ENCODE assay signal across 8 cellular contexts in the genomic region with DNA sequence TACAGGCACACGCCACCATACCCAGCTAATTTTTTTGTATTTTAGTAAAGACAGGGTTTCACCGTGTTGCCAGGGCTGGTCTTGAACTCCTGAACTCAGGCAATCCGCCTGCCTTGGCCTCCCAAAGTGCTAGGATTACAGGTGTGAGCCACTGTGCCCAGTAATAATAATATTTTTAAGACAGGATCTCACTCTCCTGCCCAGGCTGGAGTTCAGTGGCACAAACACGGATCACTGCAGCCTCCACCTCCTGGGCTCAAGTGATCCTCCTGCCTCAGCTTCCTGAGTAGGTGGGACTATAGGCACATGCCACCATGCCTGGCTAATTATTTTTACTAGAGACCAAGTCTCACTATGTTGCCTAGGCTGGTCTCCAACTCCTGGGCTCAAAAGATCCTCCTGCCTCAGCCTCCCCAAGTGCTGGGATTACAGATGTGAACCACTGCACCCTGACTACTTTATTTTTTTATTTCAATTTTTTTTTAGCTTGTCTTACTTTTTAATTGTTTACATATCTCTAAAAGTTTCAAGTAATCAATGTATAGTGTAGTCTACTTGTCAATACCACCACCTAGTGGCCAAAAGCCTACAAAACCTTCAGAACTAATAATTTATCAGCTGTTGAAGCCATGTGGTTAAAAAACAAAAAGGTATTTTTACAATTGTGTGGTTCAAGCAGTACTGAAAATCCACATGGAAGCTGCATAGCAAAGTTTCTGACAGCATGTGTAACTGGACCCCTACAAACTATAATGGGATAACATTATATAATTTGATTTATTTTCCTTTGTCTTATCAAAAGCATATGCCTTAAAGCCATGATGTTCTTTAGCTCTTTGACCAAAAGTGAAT. TPM values are rescaled to one million over a fixed set of nuclear protein-coding genes. Genes with fewer than 3 reads are reported as not detected.
DNase-seq lines count a peak whose midpoint lies in the region; ATAC-seq and TF ChIP-seq lines count a peak whose summit lies in the region.

No MANE protein-coding gene starts in this region.

- no peaks in the 10 kb centered on the region for H3K9me3 Mint-ChIP-seq in type B pancreatic cell

- DNase-seq in AG09319 (ENCODE audit: extremely low read depth, low read depth) (peak; percentile 44), GM10266 (ENCODE audit: extremely low spot score) (peak; percentile 24), Karpas-422 (peak; percentile 86), RPMI8226 (peak; percentile 81), cardiac fibroblast (ENCODE audit: low read depth in 2 of 2) (peak; percentile 81 to 85), left lung (no peak), type B pancreatic cell (ENCODE audit: extremely low spot score, unreplicated experiment) (no peak)

- H3K27ac ChIP-seq in Karpas-422 (ENCODE audit: low read length) (no peak overlapping the region), left lung (no peak overlapping the region)

- H3K4me1 Mint-ChIP-seq in type B pancreatic cell (ENCODE audit: unreplicated experiment): peaks cover 6% of the 10 kb centered on the region

- no peaks in the 10 kb centered on the region for H4K20me1 ChIP-seq in Karpas-422 (ENCODE audit: insufficient read depth, low read depth, low read length)

- H3K27me3 ChIP-seq in Karpas-422 (ENCODE audit: low read length): no peaks in the 10 kb centered on the region
- no peaks in the 10 kb centered on the region for H3K27me3 ChIP-seq in left lung

- no peak overlapping the region for H2AFZ ChIP-seq in Karpas-422 (ENCODE audit: low read length)

- H3K36me3 ChIP-seq in Karpas-422 (ENCODE audit: insufficient read depth, low read length) (peaks cover 38% of the 10 kb centered on the region; the same call in 1 of the 2 replicates), left lung (peaks cover 0 to 27% of the 10 kb centered on the region in 2 donors)

- H3K9me2 ChIP-seq in Karpas-422 (replicated peaks; ENCODE audit: insufficient read depth, low read length): no peaks in the 10 kb centered on the region

- ATAC-seq in left lung (peak; percentile 70), GM19328 (IDR thresholded peaks at IDR 0.05; ENCODE audit: unreplicated experiment) (no peak)

- H3K4me1 ChIP-seq in Karpas-422 (ENCODE audit: low read length) (peaks cover 12% of the 10 kb centered on the region), left lung (peaks cover 21 to 40% of the 10 kb centered on the region in 2 donors)

- no peak overlapping the region for H3K4me2 ChIP-seq in Karpas-422 (ENCODE audit: low read depth, low read length, poor library complexity, severe bottlenecking)

- intact Hi-C loops in left lung (cut with DNase I): loop anchor here in 1 of 2 donors (10.0 kb wide), 2 partner anchors 149 to 339 kb away; a partner anchor contains a TSS

- H3K36me3 Mint-ChIP-seq in type B pancreatic cell: peaks cover 13% of the 10 kb centered on the region

- no peak overlapping the region for H3K4me3 Mint-ChIP-seq in type B pancreatic cell

- peaks cover 61% of the 10 kb centered on the region for H3K79me2 ChIP-seq in Karpas-422 (ENCODE audit: low read length)

- no peak overlapping the region for H3K27ac Mint-ChIP-seq in type B pancreatic cell

- H3K9ac ChIP-seq in Karpas-422 (ENCODE audit: low read length): no peak overlapping the region

- TF ChIP-seq CTCF in AG09319 (IDR thresholded peaks at IDR 0.05; ENCODE audit: low read depth, low read length) (peak; percentile 56), GM10266 (IDR thresholded peaks at IDR 0.05; ENCODE audit: control insufficient read depth, insufficient read depth, low read depth, missing control alignments) (peak; percentile 55), cardiac fibroblast (IDR thresholded peaks at IDR 0.05; ENCODE audit: low read depth, low read length) (peak; percentile 64), left lung (IDR thresholded peaks at IDR 0.05) (peak; percentile 60 to 71), type B pancreatic cell (conservative IDR thresholded peaks at IDR 0.05) (peak; percentile 91)

- no peak overlapping the region for H3K4me3 ChIP-seq in Karpas-422 (ENCODE audit: low read length)
- no peak overlapping the region for H3K4me3 ChIP-seq in cardiac fibroblast (replicated peaks in 1 of 2; ENCODE audit: low read depth in 2 of 2, low read length in 2 of 2)
- no peak overlapping the region for H3K4me3 ChIP-seq in left lung

- no peaks in the 10 kb centered on the region for H3K27me3 Mint-ChIP-seq in type B pancreatic cell

- H3K9me3 ChIP-seq in Karpas-422 (ENCODE audit: low read length): no peaks in the 10 kb centered on the region
- H3K9me3 ChIP-seq in left lung: no peaks in the 10 kb centered on the region

RNA-seq across cellular contexts. Expression of a gene that starts 10.4 kb away (rescaled TPM):
- total RNA-seq in Karpas-422 (2014; rRNA removed; shearing (Covaris generic); ENCODE audit: low replicate concordance): 27.3 and 33.3 TPM in 2 replicates
- total RNA-seq in left lung (10 to 100 TPM; 14.9 to 17.4 TPM), type B pancreatic cell (ENCODE audit: low replicate concordance) (20.7 and 27.5 TPM in 2 replicates)

Comparison
In these comparisons a context has a peak if more than half of its experiments do, and no peak if none do; other contexts are left out.
1. DNase-seq: peak in AG09319 (single experiment), GM10266 (single experiment), Karpas-422 (single experiment), RPMI8226 (single experiment) and cardiac fibroblast (2 of 2); none in left lung (0 of 2) and type B pancreatic cell (single experiment).
2. Peak in every context shown above with its lines, with median percentiles within 50 percentile points of each other: CTCF ChIP-seq.